ENCODE assay signal across 29 cellular contexts in genomic region chr2:126827371-126827770, GRCh38.
"Had no signal": no experiment of that assay in that cellular context is flagged by ENCODE, and none has a peak within 500 bp of the region (broad histone marks: within the 10 kb centered on the region; RNA-seq: fewer than 3 reads in every experiment).

No MANE protein-coding gene starts in this region.

- H3K36me3 ChIP-seq: gastroesophageal sphincter, neutrophil, pancreas, tibial artery, uterus had no signal

- ATAC-seq: activated CD4-positive, alpha-beta T cell treated with anti-CD3 and anti-CD28 coated beads for 36 hours; activated T-cell treated with anti-CD3 and anti-CD28 coated beads, Interleukin-2, amount 50 U/mL, for 72 hours; gastroesophageal sphincter; natural killer cell; pancreas; psoas muscle; right cardiac atrium; stimulated activated effector memory CD8-positive, alpha-beta T cell treated with anti-CD3 and anti-CD28 coated beads, Interleukin-12 subunit alpha, Interleukin-12 subunit beta, amount 100 ng/mL, for 72 hours; stimulated activated naive CD8-positive, alpha-beta T cell treated with anti-CD3 and anti-CD28 coated beads, Interleukin-15, amount 100 ng/mL, for 72 hours had no signal

- H3K9me3 ChIP-seq: gastroesophageal sphincter, neutrophil, pancreas, psoas muscle, tibial artery, uterus had no signal

- H3K4me1 Mint-ChIP-seq: activated B cell treated with CpG ODN at 0.5 μM for 24 hours; activated CD4-positive, alpha-beta T cell treated with anti-CD3 and anti-CD28 coated beads for 36 hours; activated naive CD8-positive, alpha-beta T cell treated with anti-CD3 and anti-CD28 coated beads, Interleukin-2, amount 10 ng/mL, durations not matched to agents 7 days and 5 days; mesothelial cell of epicardium; natural killer cell; stimulated activated effector memory CD8-positive, alpha-beta T cell treated with anti-CD3 and anti-CD28 coated beads, Interleukin-12 subunit alpha, Interleukin-12 subunit beta, amount 100 ng/mL, for 72 hours; stimulated activated naive CD8-positive, alpha-beta T cell treated with anti-CD3 and anti-CD28 coated beads, Interleukin-15, amount 100 ng/mL, for 72 hours had no signal

- H3K4me3 Mint-ChIP-seq: activated B cell treated with CpG ODN at 0.5 μM for 24 hours; activated CD4-positive, alpha-beta memory T cell treated with anti-CD3 and anti-CD28 coated beads for 36 hours; activated CD4-positive, alpha-beta T cell treated with anti-CD3 and anti-CD28 coated beads for 36 hours; activated naive CD4-positive, alpha-beta T cell treated with anti-CD3 and anti-CD28 coated beads for 36 hours; activated naive CD8-positive, alpha-beta T cell treated with anti-CD3 and anti-CD28 coated beads, Interleukin-2, amount 10 ng/mL, durations not matched to agents 7 days and 5 days; activated T-cell treated with anti-CD3 and anti-CD28 coated beads, Interleukin-2, amount 50 U/mL, for 72 hours; endodermal cell; mesothelial cell of epicardium; natural killer cell; stimulated activated effector memory CD8-positive, alpha-beta T cell treated with anti-CD3 and anti-CD28 coated beads, Interleukin-12 subunit alpha, Interleukin-12 subunit beta, amount 100 ng/mL, for 72 hours; stimulated activated naive CD8-positive, alpha-beta T cell treated with anti-CD3 and anti-CD28 coated beads, Interleukin-15, amount 100 ng/mL, for 72 hours; T-helper 1 cell treated with Interleukin-12 subunit alpha and Interleukin-12 subunit beta and Interleukin-4 antibody, amounts not matched to agents 30 μg/mL and 1 μg/mL, for 36 hours had no signal

- H3K9me3 Mint-ChIP-seq: activated B cell treated with CpG ODN at 0.5 μM for 24 hours; activated CD4-positive, alpha-beta memory T cell treated with anti-CD3 and anti-CD28 coated beads for 36 hours; activated naive CD4-positive, alpha-beta T cell treated with anti-CD3 and anti-CD28 coated beads for 36 hours; activated naive CD8-positive, alpha-beta T cell treated with anti-CD3 and anti-CD28 coated beads, Interleukin-2, amount 10 ng/mL, durations not matched to agents 7 days and 5 days; activated T-cell treated with anti-CD3 and anti-CD28 coated beads, Interleukin-2, amount 50 U/mL, for 72 hours; endodermal cell; mesothelial cell of epicardium; natural killer cell; stimulated activated effector memory CD8-positive, alpha-beta T cell treated with anti-CD3 and anti-CD28 coated beads, Interleukin-12 subunit alpha, Interleukin-12 subunit beta, amount 100 ng/mL, for 72 hours; stimulated activated naive CD8-positive, alpha-beta T cell treated with anti-CD3 and anti-CD28 coated beads, Interleukin-15, amount 100 ng/mL, for 72 hours; T-helper 1 cell treated with Interleukin-12 subunit alpha and Interleukin-12 subunit beta and Interleukin-4 antibody, amounts not matched to agents 30 μg/mL and 1 μg/mL, for 36 hours had no signal

- H3K27me3 Mint-ChIP-seq: stimulated activated naive CD8-positive, alpha-beta T cell treated with anti-CD3 and anti-CD28 coated beads, Interleukin-15, amount 100 ng/mL, for 72 hours had no signal

- H3K27ac Mint-ChIP-seq: activated B cell treated with CpG ODN at 0.5 μM for 24 hours; activated CD4-positive, alpha-beta memory T cell treated with anti-CD3 and anti-CD28 coated beads for 36 hours; activated CD4-positive, alpha-beta T cell treated with anti-CD3 and anti-CD28 coated beads for 36 hours; activated naive CD4-positive, alpha-beta T cell treated with anti-CD3 and anti-CD28 coated beads for 36 hours; activated naive CD8-positive, alpha-beta T cell treated with anti-CD3 and anti-CD28 coated beads, Interleukin-2, amount 10 ng/mL, durations not matched to agents 7 days and 5 days; activated T-cell treated with anti-CD3 and anti-CD28 coated beads, Interleukin-2, amount 50 U/mL, for 72 hours; endodermal cell; mesothelial cell of epicardium; natural killer cell; stimulated activated effector memory CD8-positive, alpha-beta T cell treated with anti-CD3 and anti-CD28 coated beads, Interleukin-12 subunit alpha, Interleukin-12 subunit beta, amount 100 ng/mL, for 72 hours; T-helper 1 cell treated with Interleukin-12 subunit alpha and Interleukin-12 subunit beta and Interleukin-4 antibody, amounts not matched to agents 30 μg/mL and 1 μg/mL, for 36 hours had no signal

- H3K4me3 ChIP-seq: gastroesophageal sphincter, lung, pancreas, psoas muscle, skin epidermis, tibial artery, uterus had no signal

- H3K36me3 Mint-ChIP-seq: activated CD4-positive, alpha-beta memory T cell treated with anti-CD3 and anti-CD28 coated beads for 36 hours; activated naive CD8-positive, alpha-beta T cell treated with anti-CD3 and anti-CD28 coated beads, Interleukin-2, amount 10 ng/mL, durations not matched to agents 7 days and 5 days; mesothelial cell of epicardium; natural killer cell; stimulated activated effector memory CD8-positive, alpha-beta T cell treated with anti-CD3 and anti-CD28 coated beads, Interleukin-12 subunit alpha, Interleukin-12 subunit beta, amount 100 ng/mL, for 72 hours had no signal

- H3K27me3 ChIP-seq: gastroesophageal sphincter, pancreas, tibial artery, uterus had no signal

- H3K4me1 ChIP-seq: gastroesophageal sphincter, pancreas, psoas muscle, tibial artery, uterus had no signal

- H3K27ac ChIP-seq: gastroesophageal sphincter, pancreas, psoas muscle, skin epidermis, tibial artery, uterus had no signal

- DNase-seq: activated B cell treated with CpG ODN at 0.5 μM for 24 hours; activated CD4-positive, alpha-beta memory T cell treated with anti-CD3 and anti-CD28 coated beads for 36 hours; activated CD4-positive, alpha-beta T cell treated with anti-CD3 and anti-CD28 coated beads for 36 hours; activated effector memory CD4-positive, alpha-beta T cell treated with Interleukin-2 at 50 U/mL for 16 hours; activated naive CD4-positive, alpha-beta T cell treated with anti-CD3 and anti-CD28 coated beads for 36 hours; activated naive CD8-positive, alpha-beta T cell treated with anti-CD3 and anti-CD28 coated beads, Interleukin-2, amount 10 ng/mL, durations not matched to agents 7 days and 5 days; activated T-cell treated with anti-CD3 and anti-CD28 coated beads, Interleukin-2, amount 50 U/mL, for 72 hours; amniotic stem cell; cortex of kidney; endodermal cell; head of caudate nucleus; hypothalamus; kidney; natural killer cell; pancreas; psoas muscle; right cardiac atrium; stimulated activated CD4-positive, alpha-beta T cell treated with anti-CD3 and anti-CD28 coated beads, Interleukin-1b, Interleukin-23, amount 100 ng/mL, for 48 hours; stimulated activated naive CD8-positive, alpha-beta T cell treated with anti-CD3 and anti-CD28 coated beads, Interleukin-15, amount 100 ng/mL, for 72 hours; T1000; tibial artery; uterus had no signal
